ENCODE assay signal across 24 cellular contexts in genomic region chr2:234794866-234795265, GRCh38.
A peak's percentile ranks its signal among the peaks of the same experiment; 100 is the strongest.
DNase-seq lines count a peak whose midpoint lies in the region; ATAC-seq, FAIRE-seq and TF ChIP-seq lines count a peak whose summit lies in the region.
"Had no signal": no experiment of that assay in that cellular context is flagged by ENCODE, and none has a peak within 500 bp of the region (broad histone marks: within the 10 kb centered on the region; RNA-seq: fewer than 3 reads in every experiment).

No MANE protein-coding gene starts in this region.

- peaks cover 17% of the 10 kb centered on the region for H3K27me3 Mint-ChIP-seq in WTC11 (ENCODE audit: low read depth)
- H3K27me3 Mint-ChIP-seq in glutamatergic neuron (ENCODE audit: unreplicated experiment), result peaks cover 1% of the 10 kb centered on the region
- H3K27me3 Mint-ChIP-seq in nephron (ENCODE audit: low read depth), result peaks cover 31% of the 10 kb centered on the region

- TF ChIP-seq CTCF in WTC11 (IDR thresholded peaks at IDR 0.05), result no peak
- TF ChIP-seq CTCF in glutamatergic neuron (IDR thresholded peaks at IDR 0.05; ENCODE audit: partially characterized antibody, unreplicated experiment), result no peak
- TF ChIP-seq CTCF in nephron (IDR thresholded peaks at IDR 0.05; ENCODE audit: unreplicated experiment in 3 of 3), result no peak
- TF ChIP-seq CTCF in pancreas (IDR thresholded peaks at IDR 0.05), result no peak

- H3K4me1 ChIP-seq in pancreas, result no peaks in the 10 kb centered on the region
- no peaks in the 10 kb centered on the region for H3K4me1 ChIP-seq in effector memory CD4-positive, alpha-beta T cell (ENCODE audit: control insufficient read depth, insufficient read depth, low read length, poor library complexity, severe bottlenecking)
- H3K4me1 ChIP-seq: HAP-1 had no signal

- H3K36me3 ChIP-seq in pancreas, result no peaks in the 10 kb centered on the region
- no peaks in the 10 kb centered on the region for H3K36me3 ChIP-seq in effector memory CD4-positive, alpha-beta T cell (ENCODE audit: control insufficient read depth, insufficient read depth, low read length)
- H3K36me3 ChIP-seq: HAP-1 had no signal

- CTCF ChIA-PET in WTC11 (lab: Charles Lee), result interaction anchor here (1.3 kb wide), 1 partner anchor 250 kb away, joined by 3 read pairs; no protein-coding TSS in a partner anchor

- 93 to 98% methylated on average over 8 of the region's 8 CpGs for WGBS in pancreas, 2 donors

- POLR2A ChIA-PET in WTC11 (lab: Charles Lee), result no interaction called here

- no peak overlapping the region for H3K27ac ChIP-seq in pancreas
- no peak overlapping the region for H3K27ac ChIP-seq in effector memory CD4-positive, alpha-beta T cell (ENCODE audit: insufficient read depth, low read length, poor library complexity, severe bottlenecking)
- H3K27ac ChIP-seq: KMS-11, PC-9 had no signal

- H3K4me3 Mint-ChIP-seq in WTC11 (no peak overlapping the region), glutamatergic neuron (ENCODE audit: unreplicated experiment) (no peak overlapping the region), nephron (no peak overlapping the region)
- H3K4me3 Mint-ChIP-seq: CD8-positive, alpha-beta T cell; HFFc6 had no signal

- H3K27ac Mint-ChIP-seq in WTC11 (peak overlapping the region; percentile 11; the same call in 1 of the 2 replicates), glutamatergic neuron (ENCODE audit: unreplicated experiment) (peak overlapping the region; percentile 10), nephron (peak overlapping the region; percentile 7 to 17 (median 16))
- H3K27ac Mint-ChIP-seq: CD8-positive, alpha-beta T cell; HFFc6; IgD-negative memory B cell had no signal

- H3K4me1 Mint-ChIP-seq in WTC11 (peaks cover 40% of the 10 kb centered on the region), glutamatergic neuron (ENCODE audit: low read depth, unreplicated experiment) (peaks cover 33% of the 10 kb centered on the region), nephron (peaks cover 57% of the 10 kb centered on the region)

- H3K9me3 Mint-ChIP-seq in WTC11, result no peaks in the 10 kb centered on the region
- no peaks in the 10 kb centered on the region for H3K9me3 Mint-ChIP-seq in glutamatergic neuron (ENCODE audit: unreplicated experiment)
- H3K9me3 Mint-ChIP-seq in nephron, result no peaks in the 10 kb centered on the region
- H3K9me3 Mint-ChIP-seq: CD8-positive, alpha-beta T cell; HFFc6 had no signal

- ATAC-seq in WTC11 (no peak), GM18502 (IDR thresholded peaks at IDR 0.05; ENCODE audit: poor library complexity, unreplicated experiment) (no peak), pancreas (no peak)
- ATAC-seq: CD8-positive, alpha-beta T cell; GM12878; Right ventricle myocardium inferior had no signal

- H3K27me3 ChIP-seq in pancreas, result no peaks in the 10 kb centered on the region
- H3K27me3 ChIP-seq in effector memory CD4-positive, alpha-beta T cell (replicated peaks; ENCODE audit: control insufficient read depth, insufficient read depth, low read length, poor library complexity, severe bottlenecking), result no peaks in the 10 kb centered on the region

- H3K36me3 Mint-ChIP-seq in WTC11 (no peaks in the 10 kb centered on the region), glutamatergic neuron (ENCODE audit: unreplicated experiment) (no peaks in the 10 kb centered on the region), nephron (ENCODE audit: low read depth) (no peaks in the 10 kb centered on the region)
- H3K36me3 Mint-ChIP-seq: CD8-positive, alpha-beta T cell; IgD-negative memory B cell had no signal

- FAIRE-seq in pancreas (lab: Jason Lieb, UNC), result no peak
- FAIRE-seq: GM12878 had no signal

- intact Hi-C loops in pancreas (cut with DNase I), result no loop called here

- H3K9me3 ChIP-seq in pancreas, result no peaks in the 10 kb centered on the region
- H3K9me3 ChIP-seq in effector memory CD4-positive, alpha-beta T cell (ENCODE audit: control insufficient read depth, low read length), result no peaks in the 10 kb centered on the region
- H3K9me3 ChIP-seq: HAP-1 had no signal

- no peak overlapping the region for H3K4me3 ChIP-seq in pancreas
- H3K4me3 ChIP-seq in effector memory CD4-positive, alpha-beta T cell (ENCODE audit: insufficient read depth, low read depth, low read length, poor library complexity, severe bottlenecking), result no peak overlapping the region
- H3K4me3 ChIP-seq: GM12878, HAP-1, PC-9 had no signal

- DNase-seq in WTC11 (ENCODE audit: low spot score), result no peak
- DNase-seq in glutamatergic neuron, result no peak
- DNase-seq in pancreas, result no peak
- DNase-seq in effector memory CD4-positive, alpha-beta T cell, result no peak
- no peak for DNase-seq in activated T-cell treated with anti-CD3 and anti-CD28 coated beads, Interleukin-2, amount 50 U/mL, for 48 hours
- DNase-seq: C1 segment of cervical spinal cord; CD8-positive, alpha-beta T cell; DMS 273 treated with DMSO at 0.1 percent for 48 hours; DMS79; EL; GDM1; GOT3; MM.1S; NCI-H2029; NCI-H446 treated with DMSO at 0.1 percent for 48 hours; PC-9 had no signal

TF ChIP-seq in WTC11, 78 proteins besides CTCF, POLR2A, EP300 and RAD21:
- TF ChIP-seq ZBTB43 (CRISPR knock-in tag; IDR thresholded peaks at IDR 0.05), result no peak
- no peak for TF ChIP-seq PREB (CRISPR knock-in tag; IDR thresholded peaks at IDR 0.05; ENCODE audit: borderline replicate concordance)
- TF ChIP-seq NR2C2 (CRISPR knock-in tag; IDR thresholded peaks at IDR 0.05), result no peak
- TF ChIP-seq AFF4 (CRISPR knock-in tag; IDR thresholded peaks at IDR 0.05; ENCODE audit: borderline replicate concordance), result no peak
